In the genomic region with DNA sequence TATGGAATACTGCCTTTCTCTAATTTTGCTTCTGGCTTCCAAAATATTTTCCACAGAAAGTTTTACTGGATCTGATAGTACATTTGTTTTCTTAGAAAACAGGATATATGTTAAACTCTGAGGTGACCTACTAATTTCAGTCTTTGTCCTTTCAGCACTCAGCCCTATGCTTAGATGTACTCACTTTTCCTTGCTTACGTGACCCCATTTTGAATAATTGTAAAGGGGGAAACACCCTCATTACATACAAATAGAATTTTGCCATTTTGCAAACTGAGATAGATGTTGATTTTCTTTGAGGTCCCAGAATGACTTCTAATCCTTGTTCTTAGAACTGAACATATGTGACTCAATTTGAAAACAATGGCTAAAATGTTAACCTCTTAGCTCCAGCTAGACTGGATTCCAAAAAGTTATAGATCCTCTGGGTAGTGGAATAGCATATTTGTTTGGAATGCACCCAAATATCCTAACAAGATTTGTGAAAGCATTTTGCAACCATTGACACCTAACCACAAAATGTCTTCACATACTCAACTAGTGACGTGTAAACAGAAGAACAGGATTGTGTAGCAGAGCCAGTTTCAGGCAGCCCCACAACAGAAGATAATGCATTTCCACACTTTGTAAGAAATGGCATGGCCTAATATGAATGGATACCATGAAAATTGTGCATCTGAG, we compare ENCODE assay signal across 12 cellular contexts. TPM values are rescaled to one million over a fixed set of nuclear protein-coding genes. Genes with fewer than 3 reads are reported as not detected.
DNase-seq lines count a peak whose midpoint lies in the region; ATAC-seq and TF ChIP-seq lines count a peak whose summit lies in the region.
"Had no signal": no experiment of that assay in that cellular context is flagged by ENCODE, and none has a peak within 500 bp of the region (broad histone marks: within the 10 kb centered on the region; RNA-seq: fewer than 3 reads in every experiment).

No MANE protein-coding gene starts in this region.

- H3K27me3 ChIP-seq in mesenchymal stem cell (ENCODE audit: control insufficient read depth in 1 of 2, insufficient read depth in 1 of 2, low read length in 2 of 2) = no peaks in the 10 kb centered on the region

- H3K23ac ChIP-seq in mesenchymal stem cell (ENCODE audit: low read length in 2 of 2) = no peak overlapping the region

- H3K18ac ChIP-seq in mesenchymal stem cell (ENCODE audit: low read depth in 1 of 2, low read length in 2 of 2) = peak overlapping the region in 1 of 2 experiments; percentile 98

- no peak overlapping the region for H4K8ac ChIP-seq in mesenchymal stem cell (ENCODE audit: low read length)

- peak overlapping the region; percentile 95 for H3K27ac ChIP-seq in mesenchymal stem cell (ENCODE audit: low read length, poor library complexity, severe bottlenecking)

- no peak overlapping the region for H3K14ac ChIP-seq in mesenchymal stem cell (ENCODE audit: low read length in 2 of 2)

- peaks cover 7% of the 10 kb centered on the region for H3K4me1 ChIP-seq in mesenchymal stem cell (ENCODE audit: control insufficient read depth, insufficient read depth, low read depth, low read length)

- no peak overlapping the region for H2AFZ ChIP-seq in mesenchymal stem cell (ENCODE audit: low read depth, low read length)

- H2BK5ac ChIP-seq in mesenchymal stem cell (ENCODE audit: low read depth, low read length, poor library complexity, severe bottlenecking) = peak overlapping the region; percentile 86

- H3K79me1 ChIP-seq in mesenchymal stem cell (replicated peaks; ENCODE audit: low read length, poor library complexity, severe bottlenecking) = no peaks in the 10 kb centered on the region

- H2AK5ac ChIP-seq in mesenchymal stem cell (ENCODE audit: low read length, severe bottlenecking) = peak overlapping the region; percentile 2

- no peak overlapping the region for H3K4ac ChIP-seq in mesenchymal stem cell (ENCODE audit: low read depth in 1 of 2, low read length in 2 of 2)

- H4K91ac ChIP-seq in mesenchymal stem cell (ENCODE audit: low read length) = no peak overlapping the region

- peak overlapping the region in 1 of 2 experiments; percentile 73 for H2BK12ac ChIP-seq in mesenchymal stem cell (ENCODE audit: low read length in 2 of 2)

- H3K9ac ChIP-seq in mesenchymal stem cell (ENCODE audit: low read length) = peak overlapping the region; percentile 66

- no peak overlapping the region for H2BK120ac ChIP-seq in mesenchymal stem cell (ENCODE audit: low read depth, low read length)

- WGBS in mesenchymal stem cell = 0% methylated on average over 1 of the region's 2 CpGs

- peak; percentile 50 for ATAC-seq in HG02610 (IDR thresholded peaks at IDR 0.05; ENCODE audit: unreplicated experiment)
- ATAC-seq in omental fat pad (ENCODE audit: low FRiP score) = no peak

- no peaks in the 10 kb centered on the region for H3K36me3 ChIP-seq in mesenchymal stem cell (ENCODE audit: control insufficient read depth in 1 of 2, insufficient read depth in 2 of 2, low read depth in 1 of 2, low read length in 2 of 2)

- no peaks in the 10 kb centered on the region for H3K9me3 ChIP-seq in mesenchymal stem cell (ENCODE audit: control insufficient read depth, low read length)

- H2BK15ac ChIP-seq in mesenchymal stem cell (ENCODE audit: low read depth, poor library complexity, severe bottlenecking) = no peak overlapping the region

- no peak overlapping the region for H3K4me3 ChIP-seq in mesenchymal stem cell (ENCODE audit: insufficient read depth in 1 of 2, low read depth in 1 of 2, low read length in 2 of 2)
- H3K4me3 ChIP-seq: lung had no signal

- TF ChIP-seq CTCF in omental fat pad (IDR thresholded peaks at IDR 0.05) = no peak

- peak; percentile 64 for DNase-seq in AG20443 (ENCODE audit: low spot score)
- peak; percentile 75 for DNase-seq in astrocyte of the hippocampus (ENCODE audit: low read depth, low spot score)
- peak; percentile 86 for DNase-seq in mesenchymal stem cell
- DNase-seq in NCI-H2081 treated with DMSO at 0.1 percent for 48 hours (lab: John Stamatoyannopoulos, UW) = no peak
- no peak for DNase-seq in NCI-H1694 (lab: John Stamatoyannopoulos, UW)
- no peak for DNase-seq in NCI-H526 (lab: John Stamatoyannopoulos, UW)
- no peak for DNase-seq in omental fat pad (ENCODE audit: low spot score)
- DNase-seq: activated CD4-positive, alpha-beta T cell treated with anti-CD3 and anti-CD28 coated beads, Interleukin-2, amount 50 U/mL, for 1 hour; CD8-positive, alpha-beta memory T cell; cerebellar nuclear complex had no signal

- H3K4me2 ChIP-seq in mesenchymal stem cell (ENCODE audit: low read length, poor library complexity, severe bottlenecking) = peak overlapping the region; percentile 35

RNA-seq across cellular contexts. Expression of a gene that starts 44.8 kb away (rescaled TPM):
- polyA plus RNA-seq in mesenchymal stem cell (2013, experiment 1 of 2) = 26.8 TPM
- polyA plus RNA-seq in mesenchymal stem cell (2013, experiment 2 of 2) = 26.1 TPM
- 10 to 100 TPM; 60.9 to 91.3 (median 78.6) TPM for total RNA-seq in omental fat pad

Comparison
In these comparisons a context has a peak if more than half of its experiments do, and no peak if none do; other contexts are left out.
1. DNase-seq: peak in AG20443 (single experiment), astrocyte of the hippocampus (single experiment) and mesenchymal stem cell (single experiment); none in NCI-H2081 treated with DMSO at 0.1 percent for 48 hours (single experiment), NCI-H1694 (single experiment), NCI-H526 (0 of 2) and omental fat pad (single experiment).